27 cellular contexts compared by ENCODE assay signal in genomic region chr5:179886190-179886589, GRCh38.
"Had no signal": no experiment of that assay in that cellular context is flagged by ENCODE, and none has a peak within 500 bp of the region (broad histone marks: within the 10 kb centered on the region; RNA-seq: fewer than 3 reads in every experiment).

No MANE protein-coding gene starts in this region.

- H3K27me3 ChIP-seq: gastroesophageal sphincter, pancreas, right lobe of liver, tibial artery had no signal

- H3K4me3 Mint-ChIP-seq: activated CD4-positive, alpha-beta T cell treated with anti-CD3 and anti-CD28 coated beads, Interleukin-2, amount 10 ng/mL, durations not matched to agents 7 days and 5 days; activated CD8-positive, alpha-beta T cell treated with anti-CD3 and anti-CD28 coated beads, Interleukin-2, amount 10 ng/mL, durations not matched to agents 7 days and 5 days; activated naive CD4-positive, alpha-beta T cell treated with anti-CD3 and anti-CD28 coated beads, Interleukin-2, amount 50 U/mL, for 24 hours; brain; naive thymus-derived CD4-positive, alpha-beta T cell; stimulated activated effector memory CD8-positive, alpha-beta T cell treated with anti-CD3 and anti-CD28 coated beads, Interleukin-12 subunit alpha, Interleukin-12 subunit beta, amount 100 ng/mL, for 72 hours; stimulated activated naive CD8-positive, alpha-beta T cell treated with anti-CD3 and anti-CD28 coated beads, Interleukin-15, amount 100 ng/mL, for 72 hours; T-cell; T-helper 2 cell treated with Interferon-gamma antibody and Interleukin-4, amounts not matched to agents 5 μg/mL and 100 μg/mL, for 36 hours had no signal

- H3K4me1 Mint-ChIP-seq: activated CD4-positive, alpha-beta T cell treated with anti-CD3 and anti-CD28 coated beads, Interleukin-2, amount 10 ng/mL, durations not matched to agents 7 days and 5 days; activated naive CD4-positive, alpha-beta T cell treated with anti-CD3 and anti-CD28 coated beads, Interleukin-2, amount 50 U/mL, for 24 hours; brain; stimulated activated naive CD8-positive, alpha-beta T cell treated with anti-CD3 and anti-CD28 coated beads, Interleukin-15, amount 100 ng/mL, for 72 hours; T-cell had no signal

- H3K27ac ChIP-seq: gastroesophageal sphincter, pancreas, right lobe of liver, tibial artery, VCaP had no signal

- H3K27ac Mint-ChIP-seq: activated CD4-positive, alpha-beta T cell treated with anti-CD3 and anti-CD28 coated beads, Interleukin-2, amount 10 ng/mL, durations not matched to agents 7 days and 5 days; activated CD8-positive, alpha-beta T cell treated with anti-CD3 and anti-CD28 coated beads, Interleukin-2, amount 10 ng/mL, durations not matched to agents 7 days and 5 days; activated naive CD4-positive, alpha-beta T cell treated with anti-CD3 and anti-CD28 coated beads, Interleukin-2, amount 50 U/mL, for 24 hours; brain; stimulated activated effector memory CD8-positive, alpha-beta T cell treated with anti-CD3 and anti-CD28 coated beads, Interleukin-12 subunit alpha, Interleukin-12 subunit beta, amount 100 ng/mL, for 72 hours; T-cell; T-helper 2 cell treated with Interferon-gamma antibody and Interleukin-4, amounts not matched to agents 5 μg/mL and 100 μg/mL, for 36 hours had no signal

- FAIRE-seq: endothelial cell of umbilical vein, keratinocyte, pancreas, small intestine had no signal

- H3K4me3 ChIP-seq: gastroesophageal sphincter, pancreas, right lobe of liver, tibial artery had no signal

- DNase-seq: activated CD4-positive, alpha-beta T cell treated with anti-CD3 and anti-CD28 coated beads, Interleukin-2, amount 10 ng/mL, durations not matched to agents 7 days and 5 days; activated CD4-positive, CD25-positive, alpha-beta regulatory T cell treated with anti-CD3 and anti-CD28 coated beads, Interleukin-2, amount 50 U/mL, for 72 hours; activated CD8-positive, alpha-beta T cell treated with anti-CD3 and anti-CD28 coated beads, Interleukin-2, amount 10 ng/mL, durations not matched to agents 7 days and 5 days; activated gamma-delta T cell treated with Interleukin-2 at 50 U/mL for 16 hours; activated T-cell treated with anti-CD3 and anti-CD28 coated beads, Interleukin-2, amount 50 U/mL, for 1 hour; central memory CD4-positive, alpha-beta T cell; dermis blood vessel endothelial cell; effector memory CD4-positive, alpha-beta T cell; head of caudate nucleus; naive thymus-derived CD4-positive, alpha-beta T cell; small intestine; stimulated activated CD4-positive, alpha-beta T cell treated with anti-CD3 and anti-CD28 coated beads, Interleukin-2, amount 100 ng/mL, for 24 hours; stimulated activated naive CD8-positive, alpha-beta T cell treated with anti-CD3 and anti-CD28 coated beads, Interleukin-15, amount 100 ng/mL, for 72 hours; T-cell; tibial artery had no signal

- H3K9me3 ChIP-seq: pancreas had no signal

- H3K27me3 Mint-ChIP-seq: activated CD4-positive, alpha-beta T cell treated with anti-CD3 and anti-CD28 coated beads, Interleukin-2, amount 10 ng/mL, durations not matched to agents 7 days and 5 days; activated naive CD4-positive, alpha-beta T cell treated with anti-CD3 and anti-CD28 coated beads, Interleukin-2, amount 50 U/mL, for 24 hours; brain; naive thymus-derived CD4-positive, alpha-beta T cell; stimulated activated naive CD8-positive, alpha-beta T cell treated with anti-CD3 and anti-CD28 coated beads, Interleukin-15, amount 100 ng/mL, for 72 hours; T-cell had no signal

- ATAC-seq: activated CD8-positive, alpha-beta T cell treated with anti-CD3 and anti-CD28 coated beads, Interleukin-2, amount 10 ng/mL, durations not matched to agents 7 days and 5 days; esophagus mucosa; gastroesophageal sphincter; left lobe of liver; naive thymus-derived CD4-positive, alpha-beta T cell; pancreas; right lobe of liver; stimulated activated effector memory CD8-positive, alpha-beta T cell treated with anti-CD3 and anti-CD28 coated beads, Interleukin-12 subunit alpha, Interleukin-12 subunit beta, amount 100 ng/mL, for 72 hours; stimulated activated naive CD8-positive, alpha-beta T cell treated with anti-CD3 and anti-CD28 coated beads, Interleukin-15, amount 100 ng/mL, for 72 hours; T-cell had no signal

- H3K4me1 ChIP-seq: gastroesophageal sphincter, pancreas, right lobe of liver, tibial artery had no signal
